ENCODE assay signal across 29 cellular contexts in genomic region chr1:3344395-3344794, GRCh38.
"Had no signal": no experiment of that assay in that cellular context is flagged by ENCODE, and none has a peak within 500 bp of the region (broad histone marks: within the 10 kb centered on the region; RNA-seq: fewer than 3 reads in every experiment).

No MANE protein-coding gene starts in this region.

- H3K36me3 ChIP-seq: colonic mucosa, esophagus muscularis mucosa, esophagus squamous epithelium, gastrocnemius medialis, gastroesophageal sphincter, heart left ventricle, heart right ventricle had no signal

- H3K27me3 ChIP-seq: colonic mucosa, foreskin keratinocyte had no signal

- FAIRE-seq: colon, endometrium, endothelial cell of umbilical vein, frontal cortex had no signal

- H3K27ac ChIP-seq: colonic mucosa, coronary artery, epithelial cell of prostate, esophagus muscularis mucosa, esophagus squamous epithelium, foreskin keratinocyte, gastrocnemius medialis, gastroesophageal sphincter, heart right ventricle had no signal

- H3K4me3 ChIP-seq: colonic mucosa, coronary artery, dorsolateral prefrontal cortex, esophagus muscularis mucosa, esophagus squamous epithelium, gastrocnemius medialis, gastroesophageal sphincter, heart left ventricle, heart right ventricle had no signal

- DNase-seq: colonic mucosa; cortex of kidney; dermis blood vessel endothelial cell; dorsolateral prefrontal cortex; effector CD4-positive, alpha-beta T cell; effector CD8-positive, alpha-beta T cell; effector memory CD4-positive, alpha-beta T cell; effector memory CD8-positive, alpha-beta T cell; endodermal cell; erythroblast; esophagus squamous epithelium; foreskin fibroblast; foreskin keratinocyte; foreskin melanocyte; gastrocnemius medialis; glutamatergic neuron; head of caudate nucleus; heart left ventricle; heart right ventricle had no signal

- H3K4me1 ChIP-seq: colonic mucosa, foreskin keratinocyte, gastrocnemius medialis had no signal

- H3K4me1 Mint-ChIP-seq: endodermal cell had no signal

- H3K9me3 ChIP-seq: colonic mucosa had no signal

- H3K4me3 Mint-ChIP-seq: dendritic cell treated with granulocyte-macrophage colony-stimulating factor and Interleukin-4, amounts not matched to agents 40 ng/mL and 50 ng/mL, for 4 days; effector memory CD8-positive, alpha-beta T cell; endodermal cell had no signal

- ATAC-seq: effector memory CD8-positive, alpha-beta T cell; esophagus mucosa; foreskin keratinocyte; gastrocnemius medialis; gastroesophageal sphincter; heart left ventricle; heart right ventricle had no signal

- H3K27me3 Mint-ChIP-seq: dendritic cell treated with granulocyte-macrophage colony-stimulating factor and Interleukin-4, amounts not matched to agents 40 ng/mL and 50 ng/mL, for 4 days had no signal

- H3K27ac Mint-ChIP-seq: dendritic cell treated with granulocyte-macrophage colony-stimulating factor and Interleukin-4, amounts not matched to agents 40 ng/mL and 50 ng/mL, for 4 days; effector memory CD8-positive, alpha-beta T cell; endodermal cell had no signal
